28 cellular contexts compared by ENCODE assay signal in the genomic region with DNA sequence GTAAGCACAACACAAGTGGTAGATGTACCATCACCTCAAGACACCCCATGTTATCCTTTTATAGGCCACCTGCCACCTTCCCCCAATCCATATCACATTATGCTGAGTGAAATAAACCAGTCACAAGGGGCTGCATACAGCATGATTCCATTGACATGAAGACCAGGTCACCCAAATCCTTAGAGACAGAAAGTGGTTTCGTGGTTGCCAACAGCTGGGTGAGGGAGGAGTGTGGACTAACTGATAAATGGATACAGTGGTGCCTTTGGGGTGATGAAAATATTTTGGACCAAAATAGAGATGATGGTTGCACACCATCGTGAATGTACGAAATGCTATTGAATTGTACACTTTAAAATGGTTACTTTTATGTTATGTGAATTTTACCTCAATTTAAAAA.
"Had no signal": no experiment of that assay in that cellular context is flagged by ENCODE, and none has a peak within 500 bp of the region (broad histone marks: within the 10 kb centered on the region; RNA-seq: fewer than 3 reads in every experiment).

No MANE protein-coding gene starts in this region.

- H3K4me3 ChIP-seq: esophagus squamous epithelium, gastroesophageal sphincter, heart right ventricle had no signal

- H3K4me1 ChIP-seq: esophagus squamous epithelium, gastroesophageal sphincter, heart right ventricle had no signal

- H3K27me3 ChIP-seq: brain microvascular endothelial cell, esophagus squamous epithelium, gastroesophageal sphincter, heart right ventricle had no signal

- FAIRE-seq: endothelial cell of umbilical vein had no signal

- H3K36me3 ChIP-seq: brain microvascular endothelial cell, esophagus squamous epithelium, gastroesophageal sphincter, heart right ventricle, WERI-Rb-1 had no signal

- DNase-seq: activated B cell treated with CpG ODN at 0.5 μM for 24 hours; activated CD4-positive, alpha-beta T cell treated with anti-CD3 and anti-CD28 coated beads for 48 hours; activated CD4-positive, alpha-beta T cell treated with anti-CD3 and anti-CD28 coated beads, Interleukin-2, amount 50 U/mL, for 1 hour; activated CD4-positive, alpha-beta T cell treated with anti-CD3 and anti-CD28 coated beads, Interleukin-2, amount 50 U/mL, for 48 hours; activated CD8-positive, alpha-beta memory T cell treated with anti-CD3 and anti-CD28 coated beads for 24 hours; activated CD8-positive, alpha-beta T cell treated with anti-CD3 and anti-CD28 coated beads for 36 hours; activated effector memory CD4-positive, alpha-beta T cell treated with Interleukin-2 at 50 U/mL for 16 hours; activated gamma-delta T cell treated with Interleukin-2 at 50 U/mL for 16 hours; activated naive CD4-positive, alpha-beta T cell treated with anti-CD3 and anti-CD28 coated beads, Interleukin-2, amount 50 U/mL, for 16 hours; activated naive CD4-positive, alpha-beta T cell treated with Interleukin-2 at 50 U/mL for 16 hours; activated T-cell treated with anti-CD3 and anti-CD28 coated beads, Interleukin-2, amount 50 U/mL, for 4 hours; amniotic stem cell; anterior cingulate cortex; brain microvascular endothelial cell; caudate nucleus; cortex of kidney; dermis blood vessel endothelial cell; effector CD4-positive, alpha-beta T cell; effector memory CD8-positive, alpha-beta T cell; esophagus squamous epithelium; foreskin melanocyte; heart right ventricle; T-helper 17 cell; T1000; WERI-Rb-1 had no signal

- H3K9me3 ChIP-seq: esophagus squamous epithelium, gastroesophageal sphincter had no signal

- H3K27ac ChIP-seq: brain microvascular endothelial cell, epithelial cell of prostate, esophagus squamous epithelium, gastroesophageal sphincter, heart right ventricle, WERI-Rb-1 had no signal
